Comparison of ENCODE assay signal across 8 cellular contexts in genomic region chr3:10189557-10190374, GRCh38. TPM values are rescaled to one million over a fixed set of nuclear protein-coding genes. Genes with fewer than 3 reads are reported as not detected.
A peak's percentile ranks its signal among the peaks of the same experiment; 100 is the strongest.
DNase-seq lines count a peak whose midpoint lies in the region; ATAC-seq, FAIRE-seq and TF ChIP-seq lines count a peak whose summit lies in the region.

No MANE protein-coding gene starts in this region.

- POLR2A ChIA-PET in Panc1 (lab: Charles Lee) (no interaction called here), GM12878 (lab: Charles Lee) (interaction anchor here (0.5 to 2.9 kb wide), 4 partner anchors 8 to 34 kb away, joined by 3 to 14 read pairs (median 8); no protein-coding TSS in a partner anchor)

- RAD21 ChIA-PET in GM12878 (lab: Charles Lee; ENCODE audit: unreplicated experiment) = interaction anchor here (1.0 to 5.7 kb wide), 6 partner anchors 22 to 58 kb away, joined by 3 to 99 read pairs (median 4); partner anchors contain the start of genes IRAK2 and VHL

- DNase-seq in GM03348 (ENCODE audit: low spot score) (peak; percentile 81), Panc1 (ENCODE audit: low read depth, low spot score) (no peak), GM12878 (ENCODE audit: low read depth, low spot score) (peak; percentile 39), kidney (peak; percentile 96), DMS53 treated with DMSO at 0.1 percent for 48 hours (lab: John Stamatoyannopoulos, UW; ENCODE audit: unreplicated experiment) (no peak), NCI-H187 treated with DMSO at 0.1 percent for 48 hours (lab: John Stamatoyannopoulos, UW) (no peak)
- peak in 1 of 2 donors; percentile 59 for DNase-seq in stimulated activated naive CD8-positive, alpha-beta T cell treated with anti-CD3 and anti-CD28 coated beads, Interleukin-15, amount 100 ng/mL, for 72 hours
- DNase-seq in effector CD8-positive, alpha-beta T cell (lab: John Stamatoyannopoulos, UW) = no peak

- TF ChIP-seq RAD21 in GM12878 (IDR thresholded peaks at IDR 0.05; ENCODE audit: insufficient read depth, low read depth, low read length) = no peak

- peak overlapping the region; percentile 75 to 92 for H3K27ac Mint-ChIP-seq in stimulated activated naive CD8-positive, alpha-beta T cell treated with anti-CD3 and anti-CD28 coated beads, Interleukin-15, amount 100 ng/mL, for 72 hours

- no peak overlapping the region; the same call in 1 of the 2 replicates for H2AFZ ChIP-seq in GM12878 (ENCODE audit: control insufficient read depth, low read depth, low read length)

- H3K27ac ChIP-seq in Panc1 (ENCODE audit: low read length) (peak overlapping the region; percentile 89), GM12878 (ENCODE audit: control insufficient read depth, insufficient read depth) (peak overlapping the region; percentile 60), kidney (ENCODE audit: low read depth in 2 of 2, low read length in 2 of 2) (peak overlapping the region; percentile 64 to 85)

- WGBS in GM12878 (ENCODE audit: insufficient coverage, insufficient replicate concordance, low lambda C conversion rate, missing lambda C conversion rate) = 42% methylated on average over 8 of the region's 8 CpGs

- FAIRE-seq in GM12878 (lab: Jason Lieb, UNC) (no peak), kidney (lab: Jason Lieb, UNC) (no peak)

- SMC1A ChIA-PET in GM12878 (lab: Charles Lee; ENCODE audit: uncharacterized antibody, unreplicated experiment) = interaction anchor here (0.5 to 12.4 kb wide), 5 partner anchors 16 to 249 kb away, joined by 3 to 165 read pairs (median 3); no protein-coding TSS in a partner anchor

- H3K79me2 ChIP-seq in GM12878 (ENCODE audit: control insufficient read depth, insufficient read depth, low read length) = no peaks in the 10 kb centered on the region

- intact Hi-C loops in Panc1 (cut with micrococcal nuclease; ENCODE audit: unreplicated experiment) (no loop called here), GM12878 (cut with micrococcal nuclease; ENCODE audit: unreplicated experiment) (loop anchor here (5.0 kb wide), 1 partner anchor 47 kb away; the partner anchor contains the start of gene VHL), kidney (cut with DNase I) (no loop called here)

- peaks cover 90% of the 10 kb centered on the region for H3K4me1 Mint-ChIP-seq in stimulated activated naive CD8-positive, alpha-beta T cell treated with anti-CD3 and anti-CD28 coated beads, Interleukin-15, amount 100 ng/mL, for 72 hours

- peak overlapping the region; percentile 57 to 73 for H3K4me3 Mint-ChIP-seq in stimulated activated naive CD8-positive, alpha-beta T cell treated with anti-CD3 and anti-CD28 coated beads, Interleukin-15, amount 100 ng/mL, for 72 hours

- H3K4me1 ChIP-seq in Panc1 (ENCODE audit: control insufficient read depth, insufficient read depth, low read length) = peaks cover 69% of the 10 kb centered on the region
- H3K4me1 ChIP-seq in GM12878 (ENCODE audit: control insufficient read depth, insufficient read depth, low read length) = peaks cover 57% of the 10 kb centered on the region
- peaks cover 22 to 23% of the 10 kb centered on the region in 2 donors for H3K4me1 ChIP-seq in kidney (ENCODE audit: control insufficient read depth in 1 of 2, insufficient read depth in 1 of 2, low read depth in 1 of 2, low read length in 2 of 2)

- H3K4me3 ChIP-seq in Panc1 (ENCODE audit: low read depth in 2 of 2, low read length in 2 of 2) = no peak overlapping the region
- no peak overlapping the region for H3K4me3 ChIP-seq in GM12878
- no peak overlapping the region for H3K4me3 ChIP-seq in kidney (ENCODE audit: low read length in 2 of 2)

- no peak for TF ChIP-seq EP300 in GM12878 (IDR thresholded peaks at IDR 0.05; ENCODE audit: borderline replicate concordance in 1 of 2, control insufficient read depth in 1 of 2, low read depth in 2 of 2, low read length in 2 of 2)

- no peaks in the 10 kb centered on the region for H3K27me3 Mint-ChIP-seq in stimulated activated naive CD8-positive, alpha-beta T cell treated with anti-CD3 and anti-CD28 coated beads, Interleukin-15, amount 100 ng/mL, for 72 hours

- H3K4me2 ChIP-seq in GM12878 (ENCODE audit: control insufficient read depth, insufficient read depth) = peak overlapping the region; percentile 10

- ATAC-seq in Panc1 = no peak
- ATAC-seq in GM12878 = no peak
- ATAC-seq in stimulated activated naive CD8-positive, alpha-beta T cell treated with anti-CD3 and anti-CD28 coated beads, Interleukin-15, amount 100 ng/mL, for 72 hours = peak; percentile 62

- no peak for TF ChIP-seq CTCF in Panc1 (IDR thresholded peaks at IDR 0.05)
- TF ChIP-seq CTCF in GM12878 (IDR thresholded peaks at IDR 0.05 in 2 of 3, conservative IDR thresholded peaks at IDR 0.05 in 1 of 3; ENCODE audit: control insufficient read depth in 2 of 3, extremely low read depth in 1 of 3, insufficient read depth in 1 of 3, low read depth in 3 of 3, low read length in 3 of 3) = no peak
- no peak for TF ChIP-seq CTCF in kidney (IDR thresholded peaks at IDR 0.05; ENCODE audit: borderline replicate concordance, extremely low read depth, insufficient read depth)

- no peak overlapping the region for H3K9ac ChIP-seq in GM12878 (ENCODE audit: control insufficient read depth, insufficient read depth, low read length)
- no peak overlapping the region for H3K9ac ChIP-seq in kidney (ENCODE audit: low read length in 2 of 2)

- BruUV-seq in Panc1 (replicated peaks; lab: Mats Ljungman, UMichigan) (no TSS peak), GM12878 (replicated peaks; lab: Mats Ljungman, UMichigan) (no TSS peak)

- in situ Hi-C loops in Panc1 (cut with HindIII; ENCODE audit: low pct_unique_long_range_greater_than_20kb, low sequenced_read_pairs) (no loop called here), GM12878 (cut with MboI) (no loop called here)

- H3K9me3 Mint-ChIP-seq in stimulated activated naive CD8-positive, alpha-beta T cell treated with anti-CD3 and anti-CD28 coated beads, Interleukin-15, amount 100 ng/mL, for 72 hours = no peaks in the 10 kb centered on the region

- H3K9me3 ChIP-seq in Panc1 (ENCODE audit: control insufficient read depth, insufficient read depth, low read depth, low read length) (no peaks in the 10 kb centered on the region), GM12878 (replicated peaks; ENCODE audit: control insufficient read depth, insufficient read depth, low read length) (no peaks in the 10 kb centered on the region), kidney (ENCODE audit: control insufficient read depth in 1 of 2, low read length in 2 of 2) (no peaks in the 10 kb centered on the region)

- H3K27me3 ChIP-seq in Panc1 (ENCODE audit: control insufficient read depth, insufficient read depth, low read length) = no peaks in the 10 kb centered on the region
- H3K27me3 ChIP-seq in GM12878 (replicated peaks in 1 of 2; ENCODE audit: control insufficient read depth in 2 of 2, insufficient read depth in 2 of 2, low read length in 1 of 2) = no peaks in the 10 kb centered on the region

- H3K36me3 ChIP-seq in Panc1 (ENCODE audit: control insufficient read depth, insufficient read depth, low read length) (peaks cover 2% of the 10 kb centered on the region; the same call in 1 of the 2 replicates), GM12878 (ENCODE audit: control insufficient read depth in 2 of 2, insufficient read depth in 2 of 2, low read length in 1 of 2) (no peaks in the 10 kb centered on the region), kidney (ENCODE audit: control insufficient read depth in 1 of 2, insufficient read depth in 2 of 2, low read length in 2 of 2) (no peaks in the 10 kb centered on the region)

- no peaks in the 10 kb centered on the region for H4K20me1 ChIP-seq in GM12878 (ENCODE audit: control insufficient read depth, insufficient read depth)

- TF ChIP-seq POLR2A in GM12878 (IDR thresholded peaks at IDR 0.05; ENCODE audit: low read depth, low read length) = no peak

- CTCF ChIA-PET in Panc1 (lab: Charles Lee) = interaction anchor here (0.7 kb wide), 1 partner anchor 1039 kb away, joined by 5 read pairs; no protein-coding TSS in a partner anchor
- CTCF ChIA-PET in GM12878 (lab: Yijun Ruan, JAX) = interaction anchor here (1.2 to 1.5 kb wide), 2 partner anchors 10 to 23 kb away, joined by 3 read pairs; no protein-coding TSS in a partner anchor

RNA-seq across cellular contexts. Expression of gene IRAK2, which starts 25.0 kb away (rescaled TPM):
- total RNA-seq in Panc1 (2021; ENCODE audit: unreplicated experiment) (25.1 TPM), GM12878 (2014; rRNA removed) (5.6 and 6.9 TPM in 2 replicates), GM12878 (2014; rRNA removed; fragmentation: Illumina TruSeq; extraction: Trizol) (4.0 and 4.2 TPM in 2 replicates), GM12878 (2021) (4.7 and 4.9 TPM in 2 replicates), kidney (8.9 TPM)
- polyA plus RNA-seq in Panc1 (2012; ENCODE audit: insufficient read length) = 15.8 TPM
- total RNA-seq in GM12878 (2013; cell fraction: nucleolus; rRNA removed) = 15.3 and 17.6 TPM in 2 replicates
- 1.9 TPM for polyA plus RNA-seq in GM12878 (2011; ENCODE audit: low read depth)
- polyA plus RNA-seq in GM12878 (2011; rRNA removed) (2.6 and 3.4 TPM in 2 replicates), GM12878 (2014; fragmentation: Illumina TruSeq; extraction: Trizol) (3.9 and 4.8 TPM in 2 replicates), GM12878 (2014; fragmentation: Nextera tagmentation; extraction: Ambion mirVana) (under 1 TPM; 0.48 to 0.88 TPM), GM12878 (2014; rRNA removed) (5.0 and 5.7 TPM in 2 replicates), GM12878 (2016; fragmentation: Nextera tagmentation; extraction: Ambion mirVana) (1 to 10 TPM; 3.9 to 4.8 TPM), kidney (ENCODE audit: insufficient read depth, low read depth, low replicate concordance) (1.2 TPM)
- polyA plus RNA-seq in GM12878 (2011; cell fraction: cytosol; rRNA removed) = 3.4 and 4.3 TPM in 2 replicates
- 1.6 and 1.9 TPM in 2 replicates for polyA plus RNA-seq in GM12878 (2011; cell fraction: nucleus; rRNA removed)
- 2.5 and 4.5 TPM in 2 replicates for polyA plus RNA-seq in GM12878 (2012)
- polyA minus RNA-seq in GM12878 (2011; rRNA and poly(A)+ RNA removed) = 2.4 and 4.4 TPM in 2 replicates
- 1.1 and 1.6 TPM in 2 replicates for polyA minus RNA-seq in GM12878 (2011; cell fraction: cytosol; rRNA and poly(A)+ RNA removed)
- polyA minus RNA-seq in GM12878 (2011; cell fraction: nucleus; rRNA and poly(A)+ RNA removed) = 0.85 and 1.3 TPM in 2 replicates

RNA-seq across cellular contexts. Expression of gene VHL, which starts 48.2 kb away (rescaled TPM):
- total RNA-seq in Panc1 (2021; ENCODE audit: unreplicated experiment) (47.1 TPM), GM12878 (2014; rRNA removed) (45.9 and 55.7 TPM in 2 replicates), GM12878 (2014; rRNA removed; fragmentation: Illumina TruSeq; extraction: Trizol) (53.3 and 54.6 TPM in 2 replicates), GM12878 (2021) (48.1 and 49.6 TPM in 2 replicates), kidney (40.0 TPM)
- 28.1 TPM for polyA plus RNA-seq in Panc1 (2012; ENCODE audit: insufficient read length)
- 114 and 118 TPM in 2 replicates for total RNA-seq in GM12878 (2013; cell fraction: nucleolus; rRNA removed)
- 26.8 TPM for polyA plus RNA-seq in GM12878 (2011; ENCODE audit: low read depth)
- polyA plus RNA-seq in GM12878 (2011; rRNA removed) (39.9 and 49.2 TPM in 2 replicates), GM12878 (2014; fragmentation: Illumina TruSeq; extraction: Trizol) (46.9 and 53.9 TPM in 2 replicates), GM12878 (2014; fragmentation: Nextera tagmentation; extraction: Ambion mirVana) (10 to 100 TPM; 12.0 to 12.2 TPM), GM12878 (2014; rRNA removed) (34.4 and 38.1 TPM in 2 replicates), GM12878 (2016; fragmentation: Nextera tagmentation; extraction: Ambion mirVana) (10 to 100 TPM; 19.9 to 23.9 TPM), kidney (ENCODE audit: insufficient read depth, low read depth, low replicate concordance) (11.7 TPM)
- 21.6 and 26.0 TPM in 2 replicates for polyA plus RNA-seq in GM12878 (2011; cell fraction: cytosol; rRNA removed)
- polyA plus RNA-seq in GM12878 (2011; cell fraction: nucleus; rRNA removed) = 16.5 and 25.6 TPM in 2 replicates
- polyA plus RNA-seq in GM12878 (2012) = 37.1 and 43.4 TPM in 2 replicates
- 38.2 and 41.1 TPM in 2 replicates for polyA minus RNA-seq in GM12878 (2011; rRNA and poly(A)+ RNA removed)
- 13.6 and 17.6 TPM in 2 replicates for polyA minus RNA-seq in GM12878 (2011; cell fraction: cytosol; rRNA and poly(A)+ RNA removed)
- 6.4 and 13.1 TPM in 2 replicates for polyA minus RNA-seq in GM12878 (2011; cell fraction: nucleus; rRNA and poly(A)+ RNA removed)

RNA-seq across cellular contexts. Expression of gene TATDN2, which starts 58.5 kb away (rescaled TPM):
- total RNA-seq in Panc1 (2021; ENCODE audit: unreplicated experiment) = 30.4 TPM
- polyA plus RNA-seq in Panc1 (2012; ENCODE audit: insufficient read length) = 19.4 TPM
- 43.3 and 48.1 TPM in 2 replicates for total RNA-seq in GM12878 (2013; cell fraction: nucleolus; rRNA removed)
- 7.7 and 10.0 TPM in 2 replicates for total RNA-seq in GM12878 (2014; rRNA removed)
- total RNA-seq in GM12878 (2014; rRNA removed; fragmentation: Illumina TruSeq; extraction: Trizol) = 22.0 and 23.9 TPM in 2 replicates
- total RNA-seq in GM12878 (2021) = 31.8 and 36.5 TPM in 2 replicates
- polyA plus RNA-seq in GM12878 (2011; ENCODE audit: low read depth) = 18.4 TPM
- 21.6 and 22.1 TPM in 2 replicates for polyA plus RNA-seq in GM12878 (2011; rRNA removed)
- polyA plus RNA-seq in GM12878 (2011; cell fraction: cytosol; rRNA removed) = 20.8 and 21.3 TPM in 2 replicates
- polyA plus RNA-seq in GM12878 (2011; cell fraction: nucleus; rRNA removed) = 25.2 and 26.0 TPM in 2 replicates
- 19.7 and 24.1 TPM in 2 replicates for polyA plus RNA-seq in GM12878 (2012)
- polyA plus RNA-seq in GM12878 (2014; fragmentation: Illumina TruSeq; extraction: Trizol) = 27.3 and 28.1 TPM in 2 replicates
- polyA plus RNA-seq in GM12878 (2014; fragmentation: Nextera tagmentation; extraction: Ambion mirVana) = 1 to 10 TPM; 5.7 to 9.1 TPM
- 25.7 and 25.8 TPM in 2 replicates for polyA plus RNA-seq in GM12878 (2014; rRNA removed)
- 1 to 10 TPM; 4.2 to 5.6 TPM for polyA plus RNA-seq in GM12878 (2016; fragmentation: Nextera tagmentation; extraction: Ambion mirVana)
- polyA minus RNA-seq in GM12878 (2011; rRNA and poly(A)+ RNA removed) = 29.6 and 51.2 TPM in 2 replicates
- polyA minus RNA-seq in GM12878 (2011; cell fraction: cytosol; rRNA and poly(A)+ RNA removed) = 9.1 and 14.0 TPM in 2 replicates
- 30.2 and 59.0 TPM in 2 replicates for polyA minus RNA-seq in GM12878 (2011; cell fraction: nucleus; rRNA and poly(A)+ RNA removed)
- 31.8 TPM for total RNA-seq in kidney
- 15.5 TPM for polyA plus RNA-seq in kidney (ENCODE audit: insufficient read depth, low read depth, low replicate concordance)

Comparison
In these comparisons a context has a peak if more than half of its experiments do, and no peak if none do; other contexts are left out.
1. DNase-seq: peak in GM03348 (single experiment), GM12878 (single experiment) and kidney (single experiment); none in Panc1 (single experiment), effector CD8-positive, alpha-beta T cell (single experiment), DMS53 treated with DMSO at 0.1 percent for 48 hours (single experiment) and NCI-H187 treated with DMSO at 0.1 percent for 48 hours (single experiment).
2. Peak in every context shown above with its lines, with median percentiles within 50 percentile points of each other: H3K27ac ChIP-seq.